In the genomic region with DNA sequence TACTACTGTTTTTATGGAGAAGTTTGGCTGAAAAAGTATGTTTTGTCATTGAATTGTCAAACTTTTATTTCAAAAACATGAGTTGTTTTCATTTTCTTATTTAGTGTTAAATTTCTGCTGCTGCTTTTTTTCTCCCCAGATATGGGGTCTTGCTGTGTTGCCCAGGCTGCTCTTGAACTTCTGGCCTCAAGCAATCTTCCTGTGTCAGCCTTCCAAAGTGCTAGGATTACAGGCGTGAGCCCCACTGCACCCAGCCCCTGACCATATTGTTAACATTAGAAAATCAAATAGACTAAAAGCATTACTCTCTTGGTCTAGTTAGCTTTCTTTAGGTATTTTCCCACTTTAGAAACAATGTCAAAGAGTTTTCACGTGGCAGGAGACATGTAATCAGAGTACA, we compare ENCODE assay signal across 23 cellular contexts.
A peak's percentile ranks its signal among the peaks of the same experiment; 100 is the strongest.
DNase-seq lines count a peak whose midpoint lies in the region; ATAC-seq, FAIRE-seq and TF ChIP-seq lines count a peak whose summit lies in the region.
"Had no signal": no experiment of that assay in that cellular context is flagged by ENCODE, and none has a peak within 500 bp of the region (broad histone marks: within the 10 kb centered on the region; RNA-seq: fewer than 3 reads in every experiment).

No MANE protein-coding gene starts in this region.

- H3K27me3 Mint-ChIP-seq in IgD-negative memory B cell: no peaks in the 10 kb centered on the region
- no peaks in the 10 kb centered on the region for H3K27me3 Mint-ChIP-seq in naive B cell

- no peak overlapping the region for H3K4me3 ChIP-seq in GM12878
- H3K4me3 ChIP-seq: HAP-1, PC-9, SJCRH30 had no signal

- in situ Hi-C loops in GM12878 (cut with MboI): no loop called here

- TF ChIP-seq EP300 in GM12878 (IDR thresholded peaks at IDR 0.05; ENCODE audit: borderline replicate concordance in 1 of 2, control insufficient read depth in 1 of 2, low read depth in 2 of 2, low read length in 2 of 2): no peak

- no peak for TF ChIP-seq RAD21 in GM12878 (IDR thresholded peaks at IDR 0.05; ENCODE audit: insufficient read depth, low read depth, low read length)

- ATAC-seq in GM12878 (peak; percentile 35), naive B cell (ENCODE audit: low read depth in 2 of 2) (no peak)
- ATAC-seq: Right ventricle myocardium inferior, SK-N-SH treated with all-trans-retinoic acid at 6 μM for 48 hours had no signal

- BruUV-seq in GM12878 (replicated peaks; lab: Mats Ljungman, UMichigan): no TSS peak

- H3K4me1 Mint-ChIP-seq in IgD-negative memory B cell (peaks cover 8 to 16% (median 15%) of the 10 kb centered on the region in 3 donors), naive B cell (peaks cover 16 to 37% (median 28%) of the 10 kb centered on the region in 3 donors)

- H2AFZ ChIP-seq in GM12878 (ENCODE audit: control insufficient read depth, low read depth, low read length): no peak overlapping the region
- H2AFZ ChIP-seq: PC-9 had no signal

- H3K36me3 ChIP-seq in GM12878 (ENCODE audit: control insufficient read depth in 2 of 2, insufficient read depth in 2 of 2, low read length in 1 of 2): no peaks in the 10 kb centered on the region
- H3K36me3 ChIP-seq: HAP-1, SJCRH30 had no signal

- intact Hi-C loops in GM12878 (cut with micrococcal nuclease; ENCODE audit: unreplicated experiment): no loop called here

- H3K9ac ChIP-seq in GM12878 (ENCODE audit: control insufficient read depth, insufficient read depth, low read length): no peak overlapping the region

- H3K9me3 ChIP-seq in GM12878 (replicated peaks; ENCODE audit: control insufficient read depth, insufficient read depth, low read length): no peaks in the 10 kb centered on the region
- H3K9me3 ChIP-seq: HAP-1, SJCRH30 had no signal

- CTCF ChIA-PET in GM12878 (lab: Yijun Ruan, JAX): interaction anchor here (1.1 kb wide), 1 partner anchor 16 kb away, joined by 4 read pairs; no protein-coding TSS in a partner anchor

- RAD21 ChIA-PET in GM12878 (lab: Charles Lee; ENCODE audit: unreplicated experiment): no interaction called here

- H4K20me1 ChIP-seq in GM12878 (ENCODE audit: control insufficient read depth, insufficient read depth): no peaks in the 10 kb centered on the region

- peak; percentile 60 for FAIRE-seq in GM18507 (lab: Jason Lieb, UNC)
- FAIRE-seq in GM12878 (lab: Jason Lieb, UNC): no peak

- H3K27ac ChIP-seq in GM12878 (ENCODE audit: control insufficient read depth, insufficient read depth): 0 out of 2 replicates have a peak overlapping the region, but pooled peaks have one; percentile 18
- H3K27ac ChIP-seq: PC-9, SJCRH30 had no signal

- H3K79me2 ChIP-seq in GM12878 (ENCODE audit: control insufficient read depth, insufficient read depth, low read length): no peaks in the 10 kb centered on the region

- DNase-seq in GM18507 (ENCODE audit: extremely low spot score, insufficient read length, low read depth): no peak
- no peak for DNase-seq in GM12878 (ENCODE audit: low read depth, low spot score)
- DNase-seq in naive B cell: no peak
- DNase-seq in NCI-H774 (lab: John Stamatoyannopoulos, UW): no peak
- DNase-seq in activated T-cell treated with anti-CD3 and anti-CD28 coated beads, Interleukin-2, amount 50 U/mL, for 48 hours: no peak
- DNase-seq in middle frontal gyrus (ENCODE audit: extremely low spot score, low spot score): no peak
- DNase-seq in NCI-H2107 treated with DMSO at 0.1 percent for 48 hours (lab: John Stamatoyannopoulos, UW; ENCODE audit: unreplicated experiment): no peak
- DNase-seq: Calu3, DMS79 treated with DMSO at 0.1 percent for 48 hours, GOT3, HFFc6, KG1, MM.1S, NCI-H2029 treated with DMSO at 0.1 percent for 48 hours, NCI-H2171, NCI-H524, NCI-H82, PC-9, SJCRH30 had no signal

- H3K27ac Mint-ChIP-seq in IgD-negative memory B cell (peak overlapping the region in 2 of 3 donors; percentile 46 to 89), naive B cell (peak overlapping the region in 4 of 6 donors; percentile 21 to 78 (median 62))
- H3K27ac Mint-ChIP-seq: HFFc6 had no signal

- H3K4me1 ChIP-seq in GM12878 (ENCODE audit: control insufficient read depth, insufficient read depth, low read length): peaks cover 16% of the 10 kb centered on the region
- H3K4me1 ChIP-seq: SJCRH30 had no signal

- WGBS in GM12878 (ENCODE audit: insufficient coverage, insufficient replicate concordance, low lambda C conversion rate, missing lambda C conversion rate): 47% methylated on average over 2 of the region's 2 CpGs

- TF ChIP-seq POLR2A in GM12878 (IDR thresholded peaks at IDR 0.05; ENCODE audit: low read depth, low read length): no peak

- H3K27me3 ChIP-seq in GM12878 (replicated peaks in 1 of 2; ENCODE audit: control insufficient read depth in 2 of 2, insufficient read depth in 2 of 2, low read length in 1 of 2): no peaks in the 10 kb centered on the region
- H3K27me3 ChIP-seq: SJCRH30 had no signal

- peak overlapping the region; percentile 44; the same call in 1 of the 2 replicates for H3K4me2 ChIP-seq in GM12878 (ENCODE audit: control insufficient read depth, insufficient read depth)
- H3K4me2 ChIP-seq: PC-9 had no signal

- no peak overlapping the region for H3K4me3 Mint-ChIP-seq in IgD-negative memory B cell
- H3K4me3 Mint-ChIP-seq in naive B cell: no peak overlapping the region
- H3K4me3 Mint-ChIP-seq: HFFc6 had no signal

- POLR2A ChIA-PET in GM12878 (lab: Charles Lee): no interaction called here

- SMC1A ChIA-PET in GM12878 (lab: Charles Lee; ENCODE audit: uncharacterized antibody, unreplicated experiment): interaction anchor here (0.6 to 1.1 kb wide), 4 partner anchors 10 to 88 kb away, joined by 3 to 5 read pairs (median 3); no protein-coding TSS in a partner anchor

- no peak for TF ChIP-seq CTCF in GM12878 (IDR thresholded peaks at IDR 0.05 in 2 of 3, conservative IDR thresholded peaks at IDR 0.05 in 1 of 3; ENCODE audit: control insufficient read depth in 2 of 3, extremely low read depth in 1 of 3, insufficient read depth in 1 of 3, low read depth in 3 of 3, low read length in 3 of 3)

- no peaks in the 10 kb centered on the region for H3K9me3 Mint-ChIP-seq in IgD-negative memory B cell
- H3K9me3 Mint-ChIP-seq in naive B cell: no peaks in the 10 kb centered on the region
- H3K9me3 Mint-ChIP-seq: HFFc6 had no signal

- H3K36me3 Mint-ChIP-seq in IgD-negative memory B cell (peaks cover 7% of the 10 kb centered on the region), naive B cell (peaks cover 0 to 7% of the 10 kb centered on the region in 2 donors)

TF ChIP-seq in GM12878, 131 proteins besides CTCF, POLR2A, EP300 and RAD21 (continues in another document):
- TF ChIP-seq NFYA (IDR thresholded peaks at IDR 0.05; ENCODE audit: borderline replicate concordance, low read depth, low read length): no peak
- TF ChIP-seq BHLHE40 (IDR thresholded peaks at IDR 0.05; ENCODE audit: borderline replicate concordance in 1 of 2, low read depth in 2 of 2, low read length in 1 of 2): no peak
- TF ChIP-seq IRF3 (IDR thresholded peaks at IDR 0.05): no peak
- TF ChIP-seq, protein P1, sequence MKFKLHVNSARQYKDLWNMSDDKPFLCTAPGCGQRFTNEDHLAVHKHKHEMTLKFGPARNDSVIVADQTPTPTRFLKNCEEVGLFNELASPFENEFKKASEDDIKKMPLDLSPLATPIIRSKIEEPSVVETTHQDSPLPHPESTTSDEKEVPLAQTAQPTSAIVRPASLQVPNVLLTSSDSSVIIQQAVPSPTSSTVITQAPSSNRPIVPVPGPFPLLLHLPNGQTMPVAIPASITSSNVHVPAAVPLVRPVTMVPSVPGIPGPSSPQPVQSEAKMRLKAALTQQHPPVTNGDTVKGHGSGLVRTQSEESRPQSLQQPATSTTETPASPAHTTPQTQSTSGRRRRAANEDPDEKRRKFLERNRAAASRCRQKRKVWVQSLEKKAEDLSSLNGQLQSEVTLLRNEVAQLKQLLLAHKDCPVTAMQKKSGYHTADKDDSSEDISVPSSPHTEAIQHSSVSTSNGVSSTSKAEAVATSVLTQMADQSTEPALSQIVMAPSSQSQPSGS (IDR thresholded peaks at IDR 0.05; ENCODE audit: low read length): no peak
- TF ChIP-seq, protein P2, sequence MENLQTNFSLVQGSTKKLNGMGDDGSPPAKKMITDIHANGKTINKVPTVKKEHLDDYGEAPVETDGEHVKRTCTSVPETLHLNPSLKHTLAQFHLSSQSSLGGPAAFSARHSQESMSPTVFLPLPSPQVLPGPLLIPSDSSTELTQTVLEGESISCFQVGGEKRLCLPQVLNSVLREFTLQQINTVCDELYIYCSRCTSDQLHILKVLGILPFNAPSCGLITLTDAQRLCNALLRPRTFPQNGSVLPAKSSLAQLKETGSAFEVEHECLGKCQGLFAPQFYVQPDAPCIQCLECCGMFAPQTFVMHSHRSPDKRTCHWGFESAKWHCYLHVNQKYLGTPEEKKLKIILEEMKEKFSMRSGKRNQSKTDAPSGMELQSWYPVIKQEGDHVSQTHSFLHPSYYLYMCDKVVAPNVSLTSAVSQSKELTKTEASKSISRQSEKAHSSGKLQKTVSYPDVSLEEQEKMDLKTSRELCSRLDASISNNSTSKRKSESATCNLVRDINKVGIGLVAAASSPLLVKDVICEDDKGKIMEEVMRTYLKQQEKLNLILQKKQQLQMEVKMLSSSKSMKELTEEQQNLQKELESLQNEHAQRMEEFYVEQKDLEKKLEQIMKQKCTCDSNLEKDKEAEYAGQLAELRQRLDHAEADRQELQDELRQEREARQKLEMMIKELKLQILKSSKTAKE (IDR thresholded peaks at IDR 0.05; ENCODE audit: low read depth, poor library complexity, severe bottlenecking): no peak
- TF ChIP-seq NRF1 (conservative IDR thresholded peaks at IDR 0.05; ENCODE audit: low read depth, low read length): no peak
- TF ChIP-seq POU2F2 (IDR thresholded peaks at IDR 0.05; ENCODE audit: borderline replicate concordance, low read depth, low read length): no peak
- TF ChIP-seq LARP7 (IDR thresholded peaks at IDR 0.05): no peak
